22 cellular contexts compared by ENCODE assay signal in genomic region chrX:16664059-16664458, GRCh38. TPM values are rescaled to one million over a fixed set of nuclear protein-coding genes. Genes with fewer than 3 reads are reported as not detected.
DNase-seq lines count a peak whose midpoint lies in the region; ATAC-seq and TF ChIP-seq lines count a peak whose summit lies in the region.
"Had no signal": no experiment of that assay in that cellular context is flagged by ENCODE, and none has a peak within 500 bp of the region (broad histone marks: within the 10 kb centered on the region; RNA-seq: fewer than 3 reads in every experiment).

No MANE protein-coding gene starts in this region.

- no peak overlapping the region for H3K27ac Mint-ChIP-seq in activated naive CD8-positive, alpha-beta T cell treated with anti-CD3 and anti-CD28 coated beads, Interleukin-2, amount 50 U/mL, for 24 hours
- H3K27ac Mint-ChIP-seq: activated naive CD4-positive, alpha-beta T cell treated with anti-CD3 and anti-CD28 coated beads for 36 hours; type B pancreatic cell had no signal

- peak; percentile 33 for TF ChIP-seq CTCF in left ventricle myocardium inferior (IDR thresholded peaks at IDR 0.05; ENCODE audit: borderline replicate concordance)
- peak; percentile 51 for TF ChIP-seq CTCF in VCaP (conservative IDR thresholded peaks at IDR 0.05)
- no peak for TF ChIP-seq CTCF in fibroblast of villous mesenchyme (IDR thresholded peaks at IDR 0.05; ENCODE audit: insufficient read depth, low read depth, low read length)

- H3K9me3 ChIP-seq in left ventricle myocardium inferior (replicated peaks) (no peaks in the 10 kb centered on the region), right cardiac atrium (ENCODE audit: control insufficient read depth, low read length) (no peaks in the 10 kb centered on the region)
- H3K9me3 ChIP-seq: HAP-1 had no signal

- intact Hi-C loops in left ventricle myocardium inferior (cut with micrococcal nuclease) (no loop called here), right cardiac atrium (cut with DNase I) (loop anchor here in 1 of 4 donors (10.0 kb wide), 1 partner anchor 229 kb away; no protein-coding TSS in a partner anchor)

- H3K36me3 ChIP-seq in left ventricle myocardium inferior: no peaks in the 10 kb centered on the region

- no peak overlapping the region for H3K27ac ChIP-seq in left ventricle myocardium inferior (replicated peaks)
- H3K27ac ChIP-seq in right cardiac atrium (ENCODE audit: low read length): no peak overlapping the region
- peak overlapping the region; percentile 62 for H3K27ac ChIP-seq in VCaP

- peaks cover 3% of the 10 kb centered on the region for H3K4me1 Mint-ChIP-seq in activated naive CD8-positive, alpha-beta T cell treated with anti-CD3 and anti-CD28 coated beads, Interleukin-2, amount 50 U/mL, for 24 hours

- H3K36me3 Mint-ChIP-seq in activated naive CD8-positive, alpha-beta T cell treated with anti-CD3 and anti-CD28 coated beads, Interleukin-2, amount 50 U/mL, for 24 hours (ENCODE audit: low read depth): no peaks in the 10 kb centered on the region

- H3K4me1 ChIP-seq in left ventricle myocardium inferior (no peaks in the 10 kb centered on the region), right cardiac atrium (ENCODE audit: control insufficient read depth, insufficient read depth, low read length) (no peaks in the 10 kb centered on the region)
- H3K4me1 ChIP-seq: HAP-1 had no signal

- no peak overlapping the region for H3K4me3 Mint-ChIP-seq in activated naive CD8-positive, alpha-beta T cell treated with anti-CD3 and anti-CD28 coated beads, Interleukin-2, amount 50 U/mL, for 24 hours
- H3K4me3 Mint-ChIP-seq: activated naive CD4-positive, alpha-beta T cell treated with anti-CD3 and anti-CD28 coated beads for 36 hours; type B pancreatic cell had no signal

- H3K4me3 ChIP-seq in left ventricle myocardium inferior (no peak overlapping the region), right cardiac atrium (ENCODE audit: low read length) (no peak overlapping the region), fibroblast of villous mesenchyme (ENCODE audit: low read depth, low read length) (no peak overlapping the region)
- H3K4me3 ChIP-seq: HAP-1 had no signal

- H3K27me3 ChIP-seq in left ventricle myocardium inferior (ENCODE audit: low read depth) (no peaks in the 10 kb centered on the region), right cardiac atrium (ENCODE audit: control insufficient read depth, insufficient read depth) (no peaks in the 10 kb centered on the region)

- ATAC-seq in right cardiac atrium (no peak), HG03039 (IDR thresholded peaks at IDR 0.05; ENCODE audit: unreplicated experiment) (no peak)
- ATAC-seq in activated naive CD8-positive, alpha-beta T cell treated with anti-CD3 and anti-CD28 coated beads, Interleukin-2, amount 50 U/mL, for 24 hours: no peak

- 86% methylated on average over 5 of the region's 5 CpGs for WGBS in right cardiac atrium

- no peaks in the 10 kb centered on the region for H3K9me3 Mint-ChIP-seq in activated naive CD8-positive, alpha-beta T cell treated with anti-CD3 and anti-CD28 coated beads, Interleukin-2, amount 50 U/mL, for 24 hours
- H3K9me3 Mint-ChIP-seq: activated naive CD4-positive, alpha-beta T cell treated with anti-CD3 and anti-CD28 coated beads for 36 hours; type B pancreatic cell had no signal

- no peaks in the 10 kb centered on the region for H3K27me3 Mint-ChIP-seq in activated naive CD8-positive, alpha-beta T cell treated with anti-CD3 and anti-CD28 coated beads, Interleukin-2, amount 50 U/mL, for 24 hours
- H3K27me3 Mint-ChIP-seq: type B pancreatic cell had no signal

- DNase-seq in left ventricle myocardium inferior (no peak), right cardiac atrium (no peak), fibroblast of villous mesenchyme (ENCODE audit: low read depth) (peak; percentile 37), CD1c-positive myeloid dendritic cell (ENCODE audit: extremely low spot score) (no peak)
- no peak for DNase-seq in activated naive CD8-positive, alpha-beta T cell treated with anti-CD3 and anti-CD28 coated beads, Interleukin-2, amount 50 U/mL, for 24 hours
- DNase-seq in stimulated activated CD4-positive, alpha-beta T cell treated with anti-CD3 and anti-CD28 coated beads, Interleukin-12 subunit alpha, Interleukin-12 subunit beta, amount 100 ng/mL, for 4 hours: no peak
- DNase-seq: activated CD4-positive, alpha-beta T cell treated with anti-CD3 and anti-CD28 coated beads for 4 hours; activated CD8-positive, alpha-beta memory T cell treated with anti-CD3 and anti-CD28 coated beads, Interleukin-2, amount 50 U/mL, for 48 hours; activated naive CD4-positive, alpha-beta T cell treated with anti-CD3 and anti-CD28 coated beads for 36 hours; COR-L47; effector CD8-positive, alpha-beta T cell; foreskin melanocyte; NCI-H2227 treated with DMSO at 0.1 percent for 48 hours; SIG-M5; stimulated activated naive CD4-positive, alpha-beta T cell treated with Interleukin-2 at 50 U/mL for 16 hours; T-helper 9 cell had no signal

RNA-seq across cellular contexts. Expression of gene S100G, which starts 14.1 kb away (rescaled TPM):
- not detected for total RNA-seq in left ventricle myocardium inferior
- not detected for total RNA-seq in right cardiac atrium
- polyA plus RNA-seq in right cardiac atrium: not detected
- total RNA-seq in fibroblast of villous mesenchyme: not detected in 2 replicates
- total RNA-seq: activated naive CD4-positive, alpha-beta T cell treated with anti-CD3 and anti-CD28 coated beads for 36 hours; HT-29; lower leg skin had no signal

RNA-seq across cellular contexts. Expression of gene CTPS2, which starts 48.4 kb away (rescaled TPM):
- 4.9 TPM for total RNA-seq in left ventricle myocardium inferior
- total RNA-seq in right cardiac atrium: 1 to 10 TPM; 6.1 to 6.8 (median 6.2) TPM
- polyA plus RNA-seq in right cardiac atrium: 4.0 TPM
- 9.1 and 11.0 TPM in 2 replicates for total RNA-seq in fibroblast of villous mesenchyme

RNA-seq across cellular contexts. Expression of gene SYAP1, which starts 55.4 kb away (rescaled TPM):
- 18.1 TPM for total RNA-seq in left ventricle myocardium inferior
- total RNA-seq in right cardiac atrium: 10 to 100 TPM; 16.3 to 24.9 (median 17.3) TPM
- 11.4 TPM for polyA plus RNA-seq in right cardiac atrium
- 39.9 and 51.4 TPM in 2 replicates for total RNA-seq in fibroblast of villous mesenchyme
